ENCODE assay signal across 1 cellular context in the genomic region with DNA sequence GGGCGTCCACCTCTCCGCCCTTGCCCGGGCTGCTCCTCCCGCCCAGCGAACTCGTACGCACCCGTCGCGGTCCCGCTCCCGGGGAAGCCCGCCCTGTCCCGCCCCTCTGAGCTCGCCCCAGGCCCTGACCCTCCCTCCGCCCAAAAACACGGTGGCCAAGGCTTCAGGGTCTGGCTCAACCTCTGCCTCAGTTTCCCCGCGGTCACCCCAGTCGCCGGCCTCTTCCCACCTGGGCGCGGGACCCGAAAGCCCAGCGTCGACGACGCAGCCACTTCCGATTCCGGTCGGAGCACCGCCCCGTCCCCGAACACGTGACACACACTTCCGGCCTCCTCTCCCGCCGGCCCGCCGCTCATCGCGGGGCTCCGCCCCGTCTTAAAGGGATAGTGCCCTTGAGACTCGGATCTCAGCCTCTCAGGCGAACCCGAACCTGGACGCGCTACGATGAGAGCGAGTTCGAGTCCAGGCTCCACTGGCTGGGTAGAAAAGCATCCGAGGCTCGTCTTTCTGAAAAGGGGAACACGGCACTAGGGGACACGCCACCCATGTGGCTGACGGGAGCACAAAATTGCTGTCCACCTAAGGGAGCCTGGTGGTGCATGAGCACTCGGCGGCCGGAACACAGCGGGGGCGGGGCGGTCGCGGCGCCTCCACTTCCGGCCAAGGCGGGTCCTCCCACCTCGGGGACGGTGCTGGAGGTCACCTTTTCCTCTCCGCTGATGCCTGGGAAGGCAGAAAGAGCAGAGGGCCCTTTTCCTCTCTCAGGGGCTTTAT.
TF ChIP-seq lines count a peak whose summit lies in the region.

A gene (minus strand): TSS at position 282 of the 774 bp plus-strand sequence. CDS start 312 bp downstream, outside the sequence.

TF ChIP-seq in HEK293, 187 proteins besides CTCF, POLR2A, EP300 and RAD21 (continued from another document):
- TF ChIP-seq, protein P1, sequence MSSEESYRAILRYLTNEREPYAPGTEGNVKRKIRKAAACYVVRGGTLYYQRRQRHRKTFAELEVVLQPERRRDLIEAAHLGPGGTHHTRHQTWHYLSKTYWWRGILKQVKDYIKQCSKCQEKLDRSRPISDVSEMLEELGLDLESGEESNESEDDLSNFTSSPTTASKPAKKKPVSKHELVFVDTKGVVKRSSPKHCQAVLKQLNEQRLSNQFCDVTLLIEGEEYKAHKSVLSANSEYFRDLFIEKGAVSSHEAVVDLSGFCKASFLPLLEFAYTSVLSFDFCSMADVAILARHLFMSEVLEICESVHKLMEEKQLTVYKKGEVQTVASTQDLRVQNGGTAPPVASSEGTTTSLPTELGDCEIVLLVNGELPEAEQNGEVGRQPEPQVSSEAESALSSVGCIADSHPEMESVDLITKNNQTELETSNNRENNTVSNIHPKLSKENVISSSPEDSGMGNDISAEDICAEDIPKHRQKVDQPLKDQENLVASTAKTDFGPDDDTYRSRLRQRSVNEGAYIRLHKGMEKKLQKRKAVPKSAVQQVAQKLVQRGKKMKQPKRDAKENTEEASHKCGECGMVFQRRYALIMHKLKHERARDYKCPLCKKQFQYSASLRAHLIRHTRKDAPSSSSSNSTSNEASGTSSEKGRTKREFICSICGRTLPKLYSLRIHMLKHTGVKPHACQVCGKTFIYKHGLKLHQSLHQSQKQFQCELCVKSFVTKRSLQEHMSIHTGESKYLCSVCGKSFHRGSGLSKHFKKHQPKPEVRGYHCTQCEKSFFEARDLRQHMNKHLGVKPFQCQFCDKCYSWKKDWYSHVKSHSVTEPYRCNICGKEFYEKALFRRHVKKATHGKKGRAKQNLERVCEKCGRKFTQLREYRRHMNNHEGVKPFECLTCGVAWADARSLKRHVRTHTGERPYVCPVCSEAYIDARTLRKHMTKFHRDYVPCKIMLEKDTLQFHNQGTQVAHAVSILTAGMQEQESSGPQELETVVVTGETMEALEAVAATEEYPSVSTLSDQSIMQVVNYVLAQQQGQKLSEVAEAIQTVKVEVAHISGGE (tag by site-specific recombination; conservative IDR thresholded peaks at IDR 0.05; ENCODE audit: low read depth), result peak; percentile 96
- TF ChIP-seq, protein P2, sequence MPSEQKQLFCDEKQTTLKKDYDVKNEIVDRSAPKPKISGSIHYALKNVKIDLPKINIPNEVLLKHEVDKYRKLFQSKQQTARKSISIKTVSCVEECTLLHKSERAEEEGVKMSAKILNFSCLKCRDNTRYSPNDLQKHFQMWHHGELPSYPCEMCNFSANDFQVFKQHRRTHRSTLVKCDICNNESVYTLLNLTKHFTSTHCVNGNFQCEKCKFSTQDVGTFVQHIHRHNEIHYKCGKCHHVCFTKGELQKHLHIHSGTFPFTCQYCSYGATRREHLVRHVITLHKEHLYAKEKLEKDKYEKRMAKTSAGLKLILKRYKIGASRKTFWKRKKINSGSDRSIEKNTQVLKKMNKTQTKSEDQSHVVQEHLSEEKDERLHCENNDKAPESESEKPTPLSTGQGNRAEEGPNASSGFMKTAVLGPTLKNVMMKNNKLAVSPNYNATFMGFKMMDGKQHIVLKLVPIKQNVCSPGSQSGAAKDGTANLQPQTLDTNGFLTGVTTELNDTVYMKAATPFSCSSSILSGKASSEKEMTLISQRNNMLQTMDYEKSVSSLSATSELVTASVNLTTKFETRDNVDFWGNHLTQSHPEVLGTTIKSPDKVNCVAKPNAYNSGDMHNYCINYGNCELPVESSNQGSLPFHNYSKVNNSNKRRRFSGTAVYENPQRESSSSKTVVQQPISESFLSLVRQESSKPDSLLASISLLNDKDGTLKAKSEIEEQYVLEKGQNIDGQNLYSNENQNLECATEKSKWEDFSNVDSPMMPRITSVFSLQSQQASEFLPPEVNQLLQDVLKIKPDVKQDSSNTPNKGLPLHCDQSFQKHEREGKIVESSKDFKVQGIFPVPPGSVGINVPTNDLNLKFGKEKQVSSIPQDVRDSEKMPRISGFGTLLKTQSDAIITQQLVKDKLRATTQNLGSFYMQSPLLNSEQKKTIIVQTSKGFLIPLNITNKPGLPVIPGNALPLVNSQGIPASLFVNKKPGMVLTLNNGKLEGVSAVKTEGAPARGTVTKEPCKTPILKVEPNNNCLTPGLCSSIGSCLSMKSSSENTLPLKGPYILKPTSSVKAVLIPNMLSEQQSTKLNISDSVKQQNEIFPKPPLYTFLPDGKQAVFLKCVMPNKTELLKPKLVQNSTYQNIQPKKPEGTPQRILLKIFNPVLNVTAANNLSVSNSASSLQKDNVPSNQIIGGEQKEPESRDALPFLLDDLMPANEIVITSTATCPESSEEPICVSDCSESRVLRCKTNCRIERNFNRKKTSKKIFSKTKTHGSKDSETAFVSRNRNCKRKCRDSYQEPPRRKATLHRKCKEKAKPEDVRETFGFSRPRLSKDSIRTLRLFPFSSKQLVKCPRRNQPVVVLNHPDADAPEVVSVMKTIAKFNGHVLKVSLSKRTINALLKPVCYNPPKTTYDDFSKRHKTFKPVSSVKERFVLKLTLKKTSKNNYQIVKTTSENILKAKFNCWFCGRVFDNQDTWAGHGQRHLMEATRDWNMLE (tag by site-specific recombination; conservative IDR thresholded peaks at IDR 0.05; ENCODE audit: low read depth), result peak; percentile 56
- TF ChIP-seq, protein P3, sequence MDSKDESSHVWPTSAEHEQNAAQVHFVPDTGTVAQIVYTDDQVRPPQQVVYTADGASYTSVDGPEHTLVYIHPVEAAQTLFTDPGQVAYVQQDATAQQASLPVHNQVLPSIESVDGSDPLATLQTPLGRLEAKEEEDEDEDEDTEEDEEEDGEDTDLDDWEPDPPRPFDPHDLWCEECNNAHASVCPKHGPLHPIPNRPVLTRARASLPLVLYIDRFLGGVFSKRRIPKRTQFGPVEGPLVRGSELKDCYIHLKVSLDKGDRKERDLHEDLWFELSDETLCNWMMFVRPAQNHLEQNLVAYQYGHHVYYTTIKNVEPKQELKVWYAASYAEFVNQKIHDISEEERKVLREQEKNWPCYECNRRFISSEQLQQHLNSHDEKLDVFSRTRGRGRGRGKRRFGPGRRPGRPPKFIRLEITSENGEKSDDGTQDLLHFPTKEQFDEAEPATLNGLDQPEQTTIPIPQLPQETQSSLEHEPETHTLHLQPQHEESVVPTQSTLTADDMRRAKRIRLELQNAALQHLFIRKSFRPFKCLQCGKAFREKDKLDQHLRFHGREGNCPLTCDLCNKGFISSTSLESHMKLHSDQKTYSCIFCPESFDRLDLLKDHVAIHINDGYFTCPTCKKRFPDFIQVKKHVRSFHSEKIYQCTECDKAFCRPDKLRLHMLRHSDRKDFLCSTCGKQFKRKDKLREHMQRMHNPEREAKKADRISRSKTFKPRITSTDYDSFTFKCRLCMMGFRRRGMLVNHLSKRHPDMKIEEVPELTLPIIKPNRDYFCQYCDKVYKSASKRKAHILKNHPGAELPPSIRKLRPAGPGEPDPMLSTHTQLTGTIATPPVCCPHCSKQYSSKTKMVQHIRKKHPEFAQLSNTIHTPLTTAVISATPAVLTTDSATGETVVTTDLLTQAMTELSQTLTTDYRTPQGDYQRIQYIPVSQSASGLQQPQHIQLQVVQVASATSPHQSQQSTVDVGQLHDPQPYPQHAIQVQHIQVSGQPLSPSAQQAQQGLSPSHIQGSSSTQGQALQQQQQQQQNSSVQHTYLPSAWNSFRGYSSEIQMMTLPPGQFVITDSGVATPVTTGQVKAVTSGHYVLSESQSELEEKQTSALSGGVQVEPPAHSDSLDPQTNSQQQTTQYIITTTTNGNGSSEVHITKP (tag by site-specific recombination; IDR thresholded peaks at IDR 0.05), result peak; percentile 69; the same call in 1 of the 2 replicates
- TF ChIP-seq WT1 (tag by site-specific recombination; IDR thresholded peaks at IDR 0.05), result no peak; the same call in 1 of the 2 replicates
- TF ChIP-seq ZNF184 (tag by site-specific recombination; IDR thresholded peaks at IDR 0.05), result peak; percentile 63
- no peak for TF ChIP-seq ZNF473 (tag by site-specific recombination; IDR thresholded peaks at IDR 0.05)
- no peak for TF ChIP-seq FEZF1 (tag by site-specific recombination; IDR thresholded peaks at IDR 0.05)
- TF ChIP-seq ZNF561 (tag by site-specific recombination; IDR thresholded peaks at IDR 0.05; ENCODE audit: borderline replicate concordance), result peak; percentile 96; the same call in 1 of the 2 replicates
- TF ChIP-seq ZBTB21 (tag by site-specific recombination; IDR thresholded peaks at IDR 0.05), result peak; percentile 47; the same call in 1 of the 2 replicates
- peak; percentile 56; the same call in 1 of the 2 replicates for TF ChIP-seq KLF7 (tag by site-specific recombination; IDR thresholded peaks at IDR 0.05; ENCODE audit: borderline replicate concordance)
- peak; percentile 73; the same call in 1 of the 2 replicates for TF ChIP-seq ZFP69B (tag by site-specific recombination; IDR thresholded peaks at IDR 0.05)
- TF ChIP-seq ZNF629 (tag by site-specific recombination; IDR thresholded peaks at IDR 0.05), result peak; percentile 81
